ENCODE assay signal across 1 cellular context in genomic region chr1:20546637-20547036, GRCh38.
TF ChIP-seq lines count a peak whose summit lies in the region.

No MANE protein-coding gene starts in this region.

TF ChIP-seq in GM23338, 12 proteins besides CTCF, POLR2A, EP300 and RAD21 (continued from another document):
- TF ChIP-seq REST (IDR thresholded peaks at IDR 0.05; ENCODE audit: unreplicated experiment) = no peak
- TF ChIP-seq JUNB (IDR thresholded peaks at IDR 0.05; ENCODE audit: unreplicated experiment) = no peak
- TF ChIP-seq EZH2 (IDR thresholded peaks at IDR 0.05; ENCODE audit: low read depth, unreplicated experiment) = no peak
- no peak for TF ChIP-seq EZH2phosphoT487 (IDR thresholded peaks at IDR 0.05; ENCODE audit: unreplicated experiment)
